Comparison of ENCODE assay signal across 21 cellular contexts in genomic region chr2:24929230-24929629, GRCh38. TPM values are rescaled to one million over a fixed set of nuclear protein-coding genes. Genes with fewer than 3 reads are reported as not detected.
DNase-seq lines count a peak whose midpoint lies in the region; ATAC-seq, FAIRE-seq and TF ChIP-seq lines count a peak whose summit lies in the region.
"Had no signal": no experiment of that assay in that cellular context is flagged by ENCODE, and none has a peak within 500 bp of the region (broad histone marks: within the 10 kb centered on the region; RNA-seq: fewer than 3 reads in every experiment).

No MANE protein-coding gene starts in this region.

- TF ChIP-seq EP300 in HepG2 (IDR thresholded peaks at IDR 0.05; ENCODE audit: low read depth in 2 of 2, low read length in 2 of 2) (no peak), HepG2 (CRISPR knock-in tag; IDR thresholded peaks at IDR 0.05; ENCODE audit: borderline replicate concordance) (no peak)

- H3K9me3 ChIP-seq in HepG2 (ENCODE audit: low read length) (no peaks in the 10 kb centered on the region), right lobe of liver (no peaks in the 10 kb centered on the region), pancreas (no peaks in the 10 kb centered on the region)
- H3K9me3 ChIP-seq: HAP-1, SJSA1 had no signal

- no peaks in the 10 kb centered on the region for H3K79me2 ChIP-seq in HepG2 (ENCODE audit: insufficient read depth, low read length)

- H3K4me3 ChIP-seq in HepG2 (replicated peaks in 1 of 3; ENCODE audit: insufficient read depth in 1 of 3, low read depth in 2 of 3, low read length in 3 of 3) (no peak overlapping the region), right lobe of liver (no peak overlapping the region), choroid plexus epithelial cell (ENCODE audit: low read depth, low read length) (no peak overlapping the region), pancreas (no peak overlapping the region)
- H3K4me3 ChIP-seq: HAP-1, PC-9, SJSA1 had no signal

- TF ChIP-seq CTCF in HepG2 (CRISPR knock-in tag; IDR thresholded peaks at IDR 0.05) (no peak), right lobe of liver (IDR thresholded peaks at IDR 0.05) (no peak), choroid plexus epithelial cell (conservative IDR thresholded peaks at IDR 0.05; ENCODE audit: low read depth, low read length) (peak; percentile 16), pancreas (IDR thresholded peaks at IDR 0.05) (no peak)

- H3K36me3 ChIP-seq in HepG2 (replicated peaks in 1 of 2; ENCODE audit: control insufficient read depth in 1 of 2, insufficient read depth in 2 of 2, low read length in 2 of 2) (no peaks in the 10 kb centered on the region), right lobe of liver (no peaks in the 10 kb centered on the region), pancreas (no peaks in the 10 kb centered on the region)
- H3K36me3 ChIP-seq: HAP-1, SJSA1 had no signal

- BruUV-seq in HepG2 (replicated peaks; lab: Mats Ljungman, UMichigan) = no TSS peak

- TF ChIP-seq POLR2A in HepG2 (IDR thresholded peaks at IDR 0.05; ENCODE audit: insufficient read depth in 1 of 2, low read depth in 2 of 2, low read length in 2 of 2) = no peak
- TF ChIP-seq POLR2A in right lobe of liver (IDR thresholded peaks at IDR 0.05) = no peak

- H4K20me1 ChIP-seq in HepG2 (ENCODE audit: insufficient read depth, low read length) = no peaks in the 10 kb centered on the region

- no peak overlapping the region for H2AFZ ChIP-seq in HepG2 (ENCODE audit: low read length)
- H2AFZ ChIP-seq: PC-9 had no signal

- CTCF ChIA-PET in HepG2 (lab: Yijun Ruan, JAX; ENCODE audit: low intra/inter-chr PET ratio, low total read pairs) = no interaction called here

- intact Hi-C loops in HepG2 (cut with micrococcal nuclease; ENCODE audit: unreplicated experiment) = no loop called here
- intact Hi-C loops in right lobe of liver (cut with DNase I) = no loop called here
- intact Hi-C loops in pancreas (cut with DNase I) = no loop called here

- H3K27ac ChIP-seq in HepG2 (ENCODE audit: extremely low read length, insufficient read depth, low read length) (no peak overlapping the region), right lobe of liver (no peak overlapping the region), pancreas (no peak overlapping the region)
- H3K27ac ChIP-seq: C4-2B, HL-60, KMS-11, PC-9, SJSA1 had no signal

- FAIRE-seq in HepG2 (lab: Jason Lieb, UNC) (peak; percentile 46), pancreas (lab: Jason Lieb, UNC) (no peak)
- FAIRE-seq: A204.1, GM19239 had no signal

- POLR2A ChIA-PET in HepG2 (lab: Yijun Ruan, JAX) = no interaction called here

- H3K27me3 ChIP-seq in HepG2 (ENCODE audit: control insufficient read depth in 1 of 2, insufficient read depth in 2 of 2, low read length in 2 of 2) (peaks cover 7 to 52% of the 10 kb centered on the region in 2 experiments; a peak in 4 of 5 replicates), right lobe of liver (no peaks in the 10 kb centered on the region), pancreas (no peaks in the 10 kb centered on the region)
- H3K27me3 ChIP-seq: SJSA1 had no signal

- in situ Hi-C loops in HepG2 (cut with HindIII; ENCODE audit: extremely low pct_ligation_motif_present, low pct_unique_long_range_greater_than_20kb) = no loop called here
- in situ Hi-C loops in KBM-7 (cut with MboI; ENCODE audit: low pct_unique_long_range_greater_than_20kb, low sequenced_read_pairs) = no loop called here

- peak; percentile 18; the same call in 1 of the 3 replicates for ATAC-seq in HepG2
- no peak for ATAC-seq in right lobe of liver
- ATAC-seq in pancreas = no peak

- DNase-seq in HepG2 (ENCODE audit: low spot score) = no peak
- no peak for DNase-seq in right lobe of liver
- peak; percentile 11 for DNase-seq in NAMALWA (ENCODE audit: low spot score)
- no peak for DNase-seq in choroid plexus epithelial cell (ENCODE audit: low read depth)
- no peak for DNase-seq in AG08395 (ENCODE audit: low spot score)
- no peak for DNase-seq in KBM-7
- no peak for DNase-seq in pancreas
- DNase-seq in NCI-H187 (lab: John Stamatoyannopoulos, UW) = no peak
- DNase-seq: EL, NCI-H1930, NCI-H446, NCI-H69, PC-9, SW 1271 had no signal

- no peak overlapping the region for H3K9ac ChIP-seq in HepG2 (ENCODE audit: insufficient read depth, low read depth, low read length)
- H3K9ac ChIP-seq: KMS-11 had no signal

- no peak overlapping the region for H3K4me2 ChIP-seq in HepG2 (ENCODE audit: low read depth, low read length)
- H3K4me2 ChIP-seq: KMS-11, PC-9 had no signal

- 49% methylated on average over 3 of the region's 3 CpGs for WGBS in HepG2 (ENCODE audit: low lambda C conversion rate)
- WGBS in right lobe of liver (ENCODE audit: insufficient coverage, low coverage, low lambda C conversion rate, missing lambda C conversion rate) = 94% methylated on average over 1 of the region's 3 CpGs
- WGBS in pancreas, 2 donors = 82 to 88% methylated on average over 3 of the region's 3 CpGs

- no peak for TF ChIP-seq RAD21 in HepG2 (CRISPR knock-in tag; IDR thresholded peaks at IDR 0.05)

- H3K4me1 ChIP-seq in HepG2 (ENCODE audit: insufficient read depth, low read length) (peaks cover 7% of the 10 kb centered on the region; the same call in 1 of the 2 replicates), right lobe of liver (no peaks in the 10 kb centered on the region), pancreas (no peaks in the 10 kb centered on the region)
- H3K4me1 ChIP-seq: SJSA1 had no signal

TF ChIP-seq in HepG2, 621 proteins besides CTCF, POLR2A, EP300 and RAD21 (continues in another document):
- TF ChIP-seq ZNF572 (CRISPR knock-in tag; IDR thresholded peaks at IDR 0.05) = no peak

RNA-seq across cellular contexts. Expression of gene ADCY3, which starts 9.2 kb away (rescaled TPM):
- total RNA-seq in HepG2 (2016; rRNA removed; fragmentation: Illumina TruSeq; extraction: Trizol) (0.11 TPM in 1 of 2 replicates, not detected in the other), right lobe of liver (1 to 10 TPM; 2.2 to 7.0 (median 5.6) TPM), pancreas (10 to 100 TPM in 3 of 6 donors, 1 to 10 TPM in 3; 4.7 to 19.0 (median 10.2) TPM)
- total RNA-seq in HepG2 (2016; cell fraction: cytosol; rRNA removed; fragmentation: Illumina TruSeq; extraction: Trizol; ENCODE audit: low read depth) = not detected in 2 replicates
- 0.13 and 0.21 TPM in 2 replicates for total RNA-seq in HepG2 (2016; cell fraction: insoluble cytoplasmic fraction; rRNA removed; fragmentation: Illumina TruSeq; extraction: Trizol)
- 0.21 TPM in 1 of 2 replicates, not detected in the other for total RNA-seq in HepG2 (2016; cell fraction: membrane; rRNA removed; fragmentation: Illumina TruSeq; extraction: Trizol)
- not detected in 2 replicates for total RNA-seq in HepG2 (2016; cell fraction: nucleus; rRNA removed; fragmentation: Illumina TruSeq; extraction: Trizol)
- polyA plus RNA-seq in HepG2 (2011; rRNA removed) (0.40 and 0.61 TPM in 2 replicates), pancreas (10 to 100 TPM in 1 of 2 donors, 1 to 10 TPM in 1; 9.1 to 29.4 TPM)
- polyA plus RNA-seq in HepG2 (2011; cell fraction: cytosol; rRNA removed) = 0.10 and 0.42 TPM in 2 replicates
- polyA plus RNA-seq in HepG2 (2011; cell fraction: nucleus; rRNA removed) = 1.8 and 2.6 TPM in 2 replicates
- polyA plus RNA-seq in HepG2 (2012) = 0.12 and 0.13 TPM in 2 replicates
- not detected in 2 replicates for polyA plus RNA-seq in HepG2 (2016; cell fraction: cytosol; fragmentation: Illumina TruSeq; extraction: Trizol; ENCODE audit: low read depth)
- polyA plus RNA-seq in HepG2 (2016; cell fraction: insoluble cytoplasmic fraction; fragmentation: Illumina TruSeq; extraction: Trizol; ENCODE audit: low read depth) = not detected in 2 replicates
- 0.36 TPM in 1 of 2 replicates, not detected in the other for polyA plus RNA-seq in HepG2 (2016; cell fraction: membrane; fragmentation: Illumina TruSeq; extraction: Trizol; ENCODE audit: low read depth)
- polyA plus RNA-seq in HepG2 (2016; cell fraction: nucleus; fragmentation: Illumina TruSeq; extraction: Trizol; ENCODE audit: insufficient read depth, low read depth) = not detected in 2 replicates
- 1.3 and 222 TPM in 2 replicates for polyA minus RNA-seq in HepG2 (2011; rRNA and poly(A)+ RNA removed; ENCODE audit: low replicate concordance)
- 1.1 and 1.8 TPM in 2 replicates for polyA minus RNA-seq in HepG2 (2011; cell fraction: cytosol; rRNA and poly(A)+ RNA removed)
- polyA minus RNA-seq in HepG2 (2011; cell fraction: nucleus; rRNA and poly(A)+ RNA removed) = 0.77 and 1.2 TPM in 2 replicates

RNA-seq across cellular contexts. Expression of gene DNAJC27, which starts 42.5 kb away (rescaled TPM):
- total RNA-seq in HepG2 (2016; rRNA removed; fragmentation: Illumina TruSeq; extraction: Trizol) (2.3 and 3.1 TPM in 2 replicates), right lobe of liver (1 to 10 TPM; 1.1 to 2.1 (median 1.7) TPM), pancreas (1 to 10 TPM; 1.9 to 4.7 (median 3.2) TPM)
- total RNA-seq in HepG2 (2016; cell fraction: cytosol; rRNA removed; fragmentation: Illumina TruSeq; extraction: Trizol; ENCODE audit: low read depth) = 0.79 and 1.5 TPM in 2 replicates
- total RNA-seq in HepG2 (2016; cell fraction: insoluble cytoplasmic fraction; rRNA removed; fragmentation: Illumina TruSeq; extraction: Trizol) = 2.2 and 3.0 TPM in 2 replicates
- 1.4 and 1.5 TPM in 2 replicates for total RNA-seq in HepG2 (2016; cell fraction: membrane; rRNA removed; fragmentation: Illumina TruSeq; extraction: Trizol)
- total RNA-seq in HepG2 (2016; cell fraction: nucleus; rRNA removed; fragmentation: Illumina TruSeq; extraction: Trizol) = 7.0 and 8.0 TPM in 2 replicates
- polyA plus RNA-seq in HepG2 (2011; rRNA removed) (3.7 TPM in 2 replicates), pancreas (1 to 10 TPM; 1.8 to 3.6 TPM)
- 1.2 and 1.8 TPM in 2 replicates for polyA plus RNA-seq in HepG2 (2011; cell fraction: cytosol; rRNA removed)
- 6.6 and 7.5 TPM in 2 replicates for polyA plus RNA-seq in HepG2 (2011; cell fraction: nucleus; rRNA removed)
- polyA plus RNA-seq in HepG2 (2012) = 3.3 and 3.4 TPM in 2 replicates
- polyA plus RNA-seq in HepG2 (2016; cell fraction: cytosol; fragmentation: Illumina TruSeq; extraction: Trizol; ENCODE audit: low read depth) = 0.52 and 1.00 TPM in 2 replicates
- 1.5 and 1.7 TPM in 2 replicates for polyA plus RNA-seq in HepG2 (2016; cell fraction: insoluble cytoplasmic fraction; fragmentation: Illumina TruSeq; extraction: Trizol; ENCODE audit: low read depth)
- 1.0 TPM in 2 replicates for polyA plus RNA-seq in HepG2 (2016; cell fraction: membrane; fragmentation: Illumina TruSeq; extraction: Trizol; ENCODE audit: low read depth)
- 5.5 and 6.3 TPM in 2 replicates for polyA plus RNA-seq in HepG2 (2016; cell fraction: nucleus; fragmentation: Illumina TruSeq; extraction: Trizol; ENCODE audit: insufficient read depth, low read depth)
- 2.1 and 3.3 TPM in 2 replicates for polyA minus RNA-seq in HepG2 (2011; rRNA and poly(A)+ RNA removed; ENCODE audit: low replicate concordance)
- polyA minus RNA-seq in HepG2 (2011; cell fraction: cytosol; rRNA and poly(A)+ RNA removed) = 1.2 and 1.5 TPM in 2 replicates
- polyA minus RNA-seq in HepG2 (2011; cell fraction: nucleus; rRNA and poly(A)+ RNA removed) = 18.9 and 22.9 TPM in 2 replicates
